8 cellular contexts compared by ENCODE assay signal in the genomic region with DNA sequence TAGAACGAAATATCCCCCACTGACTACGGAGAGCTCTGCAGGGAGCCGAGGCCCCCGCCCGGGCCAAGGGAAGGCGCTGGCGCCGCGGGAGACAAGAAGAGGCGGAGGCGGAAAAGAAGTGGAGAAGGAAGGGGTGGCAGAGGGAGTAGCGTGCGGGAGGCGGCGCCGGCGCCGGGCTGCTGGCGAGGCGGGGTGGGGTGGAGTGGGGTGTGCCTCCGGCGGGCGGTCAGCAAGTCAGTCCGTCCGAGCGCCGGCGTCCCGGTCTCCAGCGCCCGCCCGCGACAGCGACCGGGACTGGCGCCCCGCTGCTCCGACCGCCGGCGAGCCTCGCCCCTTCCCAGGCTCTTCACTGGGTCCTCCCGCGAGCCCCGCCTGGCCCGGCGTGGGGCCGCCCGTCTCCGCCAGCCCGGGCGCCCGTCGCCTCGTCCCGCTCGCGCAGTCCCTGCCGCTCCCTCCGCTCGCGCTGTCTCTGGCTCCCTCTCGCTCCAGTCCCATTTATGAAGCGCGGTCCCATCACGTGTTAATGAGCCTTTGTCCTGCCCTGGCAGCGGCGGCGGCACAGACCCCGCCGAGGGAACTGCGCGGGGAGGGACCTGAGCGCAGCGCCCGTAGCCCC. TPM values are rescaled to one million over a fixed set of nuclear protein-coding genes. Genes with fewer than 3 reads are reported as not detected.
A peak's percentile ranks its signal among the peaks of the same experiment; 100 is the strongest.
DNase-seq lines count a peak whose midpoint lies in the region; ATAC-seq, FAIRE-seq and TF ChIP-seq lines count a peak whose summit lies in the region.

Gene CNR1 (minus strand): TSS at position 471 of the 616 bp plus-strand sequence. CDS start 21,073 bp downstream, outside the sequence.

- H3K9me3 ChIP-seq in BLaER1 treated with 17β-estradiol and CSF1 and Interleukin-3, amounts not matched to agents 10 nM and 100 nM (replicated peaks in 1 of 11), result no peaks in the 10 kb centered on the region
- H3K9me3 ChIP-seq in GM12878 (replicated peaks; ENCODE audit: control insufficient read depth, insufficient read depth, low read length), result no peaks in the 10 kb centered on the region
- H3K9me3 ChIP-seq in keratinocyte (ENCODE audit: control insufficient read depth, low read depth, low read length), result no peaks in the 10 kb centered on the region
- H3K9me3 ChIP-seq in spleen, result no peaks in the 10 kb centered on the region

- H3K4me1 ChIP-seq in BLaER1 treated with 17β-estradiol and CSF1 and Interleukin-3, amounts not matched to agents 10 nM and 100 nM, result peaks cover 0 to 5% (median 0%) of the 10 kb centered on the region in 10 experiments; a peak in 2 of 20 replicates
- H3K4me1 ChIP-seq in GM12878 (ENCODE audit: control insufficient read depth, insufficient read depth, low read length) (no peaks in the 10 kb centered on the region), keratinocyte (ENCODE audit: control insufficient read depth, extremely low read depth, insufficient read depth, low read length) (peaks cover 6% of the 10 kb centered on the region), spleen (peaks cover 0 to 33% (median 25%) of the 10 kb centered on the region in 6 donors)

- intact Hi-C loops in GM12878 (cut with micrococcal nuclease; ENCODE audit: unreplicated experiment), result loop anchor here (1.0 to 10.0 kb wide), 8 partner anchors 23 to 706 kb away; partner anchors contain the start of gene AKIRIN2
- intact Hi-C loops in spleen (cut with DNase I; ENCODE audit: low total_unique reads), result loop anchor here (10.0 kb wide), 1 partner anchor 231 kb away; no protein-coding TSS in a partner anchor

- H3K79me2 ChIP-seq in GM12878 (ENCODE audit: control insufficient read depth, insufficient read depth, low read length), result no peaks in the 10 kb centered on the region; the same call in 1 of the 2 replicates
- H3K79me2 ChIP-seq in keratinocyte (ENCODE audit: control insufficient read depth, insufficient read depth, low read length), result no peaks in the 10 kb centered on the region

- DNase-seq in NCI-H526 treated with DMSO at 0.1 percent for 48 hours (lab: John Stamatoyannopoulos, UW) (peak; percentile 93), GM12878 (ENCODE audit: low read depth, low spot score) (no peak), keratinocyte (ENCODE audit: low read depth, low spot score) (no peak), spleen (peak; percentile 87), GF-D8 (lab: John Stamatoyannopoulos, UW) (no peak)

- H3K27ac ChIP-seq in BLaER1 treated with 17β-estradiol and CSF1 and Interleukin-3, amounts not matched to agents 10 nM and 100 nM, result peak within 1 kb of the TSS in 7 of 11 experiments; percentile 32 to 47 (median 40); a peak in 8 of 22 replicates
- H3K27ac ChIP-seq in GM12878 (ENCODE audit: control insufficient read depth, insufficient read depth) (no peak within 1 kb of the TSS; the same call in 1 of the 2 replicates), keratinocyte (ENCODE audit: control insufficient read depth, insufficient read depth, low read length) (no peak within 1 kb of the TSS), spleen (peak within 1 kb of the TSS in 7 of 8 donors; percentile 10 to 82 (median 67))

- in situ Hi-C loops in GM12878 (cut with MboI), result loop anchor here (5.0 kb wide), 1 partner anchor 234 kb away; no protein-coding TSS in a partner anchor

- POLR2A ChIA-PET in GM12878 (lab: Charles Lee), result interaction anchor here (1.0 to 1.6 kb wide), 3 partner anchors 9 to 24 kb away, joined by 4 to 7 read pairs (median 7); no protein-coding TSS in a partner anchor

- no peaks in the 10 kb centered on the region for H3K36me3 ChIP-seq in BLaER1 treated with 17β-estradiol and CSF1 and Interleukin-3, amounts not matched to agents 10 nM and 100 nM
- H3K36me3 ChIP-seq in GM12878 (ENCODE audit: control insufficient read depth in 2 of 2, insufficient read depth in 2 of 2, low read length in 1 of 2) (no peaks in the 10 kb centered on the region), keratinocyte (ENCODE audit: control insufficient read depth in 2 of 2, extremely low read depth in 1 of 2, insufficient read depth in 2 of 2, low read length in 2 of 2) (no peaks in the 10 kb centered on the region), spleen (no peaks in the 10 kb centered on the region)

- H3K9ac ChIP-seq in BLaER1 treated with 17β-estradiol and CSF1 and Interleukin-3, amounts not matched to agents 10 nM and 100 nM, result peak within 1 kb of the TSS; percentile 51 to 77 (median 62); a peak in 21 of 22 replicates
- H3K9ac ChIP-seq in GM12878 (ENCODE audit: control insufficient read depth, insufficient read depth, low read length) (peak within 1 kb of the TSS; percentile 65), keratinocyte (ENCODE audit: control insufficient read depth, extremely low read depth, insufficient read depth, low read length) (no peak within 1 kb of the TSS)

- peak within 1 kb of the TSS; percentile 80 to 94 (median 87) for H3K4me2 ChIP-seq in BLaER1 treated with 17β-estradiol and CSF1 and Interleukin-3, amounts not matched to agents 10 nM and 100 nM
- H3K4me2 ChIP-seq in GM12878 (ENCODE audit: control insufficient read depth, insufficient read depth) (peak within 1 kb of the TSS; percentile 95), keratinocyte (ENCODE audit: control insufficient read depth, extremely low read depth, insufficient read depth, low read depth, low read length) (peak within 1 kb of the TSS; percentile 67)

- no peak for FAIRE-seq in GM12878 (lab: Jason Lieb, UNC)
- FAIRE-seq in keratinocyte (lab: Jason Lieb, UNC), result no peak

- no TSS peak for BruUV-seq in GM12878 (replicated peaks; lab: Mats Ljungman, UMichigan)

- ATAC-seq in GM18870 (IDR thresholded peaks at IDR 0.05; ENCODE audit: unreplicated experiment) (peak; percentile 35), HG03095 (IDR thresholded peaks at IDR 0.05; ENCODE audit: unreplicated experiment) (peak; percentile 52), GM12878 (peak; percentile 76)

- peaks cover 33 to 62% (median 55%) of the 10 kb centered on the region in 11 experiments for H3K27me3 ChIP-seq in BLaER1 treated with 17β-estradiol and CSF1 and Interleukin-3, amounts not matched to agents 10 nM and 100 nM
- H3K27me3 ChIP-seq in GM12878 (replicated peaks in 1 of 2; ENCODE audit: control insufficient read depth in 2 of 2, insufficient read depth in 2 of 2, low read length in 1 of 2) (0 out of 4 replicates have a peak, but pooled peaks cover 0 to 6% of the 10 kb centered on the region in 2 experiments), keratinocyte (ENCODE audit: control insufficient read depth, extremely low read depth, insufficient read depth, low read length) (peaks cover 51% of the 10 kb centered on the region), spleen (replicated peaks in 1 of 7) (peaks cover 0 to 88% (median 52%) of the 10 kb centered on the region in 7 donors)

- no peaks in the 10 kb centered on the region for H4K20me1 ChIP-seq in BLaER1 treated with 17β-estradiol and CSF1 and Interleukin-3, amounts not matched to agents 10 nM and 100 nM
- no peaks in the 10 kb centered on the region for H4K20me1 ChIP-seq in GM12878 (ENCODE audit: control insufficient read depth, insufficient read depth)
- peaks cover 3% of the 10 kb centered on the region for H4K20me1 ChIP-seq in keratinocyte (ENCODE audit: control insufficient read depth, extremely low read depth, insufficient read depth, low read length)

- peak; percentile 77 for TF ChIP-seq POLR2A in GM12878 (IDR thresholded peaks at IDR 0.05; ENCODE audit: low read depth, low read length)
- no peak for TF ChIP-seq POLR2A in spleen (IDR thresholded peaks at IDR 0.05)

- dilution Hi-C loops in keratinocyte (cut with MboI; ENCODE audit: extremely low pct_ligation_motif_present, low sequenced_read_pairs), result no loop called here

- TF ChIP-seq CTCF in GM12878 (IDR thresholded peaks at IDR 0.05 in 2 of 3, conservative IDR thresholded peaks at IDR 0.05 in 1 of 3; ENCODE audit: control insufficient read depth in 2 of 3, extremely low read depth in 1 of 3, insufficient read depth in 1 of 3, low read depth in 3 of 3, low read length in 3 of 3) (peak; percentile 24 to 47 (median 33); a peak in 4 of 6 replicates), keratinocyte (optimal IDR thresholded peaks at IDR 0.05 in 1 of 3, IDR thresholded peaks at IDR 0.05 in 1 of 3, conservative IDR thresholded peaks at IDR 0.05 in 1 of 3; ENCODE audit: extremely low read depth in 1 of 3, insufficient read depth in 2 of 3, low read length in 3 of 3) (no peak), spleen (IDR thresholded peaks at IDR 0.05 in 8 of 11, conservative IDR thresholded peaks at IDR 0.05 in 3 of 11) (peak in 1 of 11 experiments; percentile 28)

- H2AFZ ChIP-seq in GM12878 (ENCODE audit: control insufficient read depth, low read depth, low read length) (peak within 1 kb of the TSS; percentile 87), keratinocyte (ENCODE audit: control insufficient read depth, low read length) (peak within 1 kb of the TSS; percentile 6)

- no peaks in the 10 kb centered on the region for H3K9me1 ChIP-seq in keratinocyte (ENCODE audit: control insufficient read depth, extremely low read depth, insufficient read depth, low read length)

- peak within 1 kb of the TSS; percentile 57 to 74 (median 66) for H3K4me3 ChIP-seq in BLaER1 treated with 17β-estradiol and CSF1 and Interleukin-3, amounts not matched to agents 10 nM and 100 nM
- H3K4me3 ChIP-seq in GM12878 (peak within 1 kb of the TSS; percentile 94), keratinocyte (ENCODE audit: control insufficient read depth in 2 of 3, extremely low read depth in 1 of 3, insufficient read depth in 2 of 3, low read depth in 1 of 3, low read length in 3 of 3) (peak within 1 kb of the TSS; percentile 13 to 49 (median 26)), spleen (peak within 1 kb of the TSS; percentile 38 to 79 (median 58))

- no peak for TF ChIP-seq EP300 in GM12878 (IDR thresholded peaks at IDR 0.05; ENCODE audit: borderline replicate concordance in 1 of 2, control insufficient read depth in 1 of 2, low read depth in 2 of 2, low read length in 2 of 2)

- SMC1A ChIA-PET in GM12878 (lab: Charles Lee; ENCODE audit: uncharacterized antibody, unreplicated experiment), result interaction anchor here (0.7 to 3.9 kb wide), 35 partner anchors 8 to 773 kb away, joined by 3 to 34 read pairs (median 4); no protein-coding TSS in a partner anchor

- CTCF ChIA-PET in GM12878 (lab: Yijun Ruan, JAX), result interaction anchor here (0.6 to 3.8 kb wide), 18 partner anchors 9 to 776 kb away, joined by 3 to 50 read pairs (median 4); no protein-coding TSS in a partner anchor

- no peak; the same call in 1 of the 2 replicates for TF ChIP-seq RAD21 in GM12878 (IDR thresholded peaks at IDR 0.05; ENCODE audit: insufficient read depth, low read depth, low read length)

- WGBS in GM12878 (ENCODE audit: insufficient coverage, insufficient replicate concordance, low lambda C conversion rate, missing lambda C conversion rate), result 1% methylated on average over 40 of the region's 76 CpGs
- WGBS in spleen, 5 donors, result 0 to 1% (median 1%) methylated on average over 35 to 76 of the region's 76 CpGs

- RAD21 ChIA-PET in GM12878 (lab: Charles Lee; ENCODE audit: unreplicated experiment), result interaction anchor here (0.6 to 3.9 kb wide), 31 partner anchors 9 to 773 kb away, joined by 3 to 39 read pairs (median 4); partner anchors contain the start of gene AKIRIN2

RNA-seq across cellular contexts. Expression of gene CNR1, which starts in this region (rescaled TPM):
- 26.8 and 29.4 TPM in 2 replicates for total RNA-seq in GM12878 (2013; cell fraction: nucleolus; rRNA removed)
- 11.1 and 13.6 TPM in 2 replicates for total RNA-seq in GM12878 (2014; rRNA removed)
- total RNA-seq in GM12878 (2014; rRNA removed; fragmentation: Illumina TruSeq; extraction: Trizol), result 10.1 and 10.9 TPM in 2 replicates
- 15.4 TPM in 2 replicates for total RNA-seq in GM12878 (2021)
- 2.0 TPM for polyA plus RNA-seq in GM12878 (2011; ENCODE audit: low read depth)
- polyA plus RNA-seq in GM12878 (2011; rRNA removed), result 3.6 TPM in 2 replicates
- polyA plus RNA-seq in GM12878 (2011; cell fraction: cytosol; rRNA removed), result 6.0 and 6.2 TPM in 2 replicates
- polyA plus RNA-seq in GM12878 (2011; cell fraction: nucleus; rRNA removed), result 17.5 and 20.6 TPM in 2 replicates
- polyA plus RNA-seq in GM12878 (2012), result 1.7 and 2.5 TPM in 2 replicates
- polyA plus RNA-seq in GM12878 (2014; fragmentation: Illumina TruSeq; extraction: Trizol), result 12.2 and 12.9 TPM in 2 replicates
- 1 to 10 TPM; 2.2 to 3.1 TPM for polyA plus RNA-seq in GM12878 (2014; fragmentation: Nextera tagmentation; extraction: Ambion mirVana)
- 9.5 and 11.1 TPM in 2 replicates for polyA plus RNA-seq in GM12878 (2014; rRNA removed)
- 1 to 10 TPM; 5.9 to 6.8 TPM for polyA plus RNA-seq in GM12878 (2016; fragmentation: Nextera tagmentation; extraction: Ambion mirVana)
- polyA minus RNA-seq in GM12878 (2011; rRNA and poly(A)+ RNA removed), result 14.4 and 16.5 TPM in 2 replicates
- polyA minus RNA-seq in GM12878 (2011; cell fraction: cytosol; rRNA and poly(A)+ RNA removed), result 1.9 and 6.0 TPM in 2 replicates
- 5.1 and 10.3 TPM in 2 replicates for polyA minus RNA-seq in GM12878 (2011; cell fraction: nucleus; rRNA and poly(A)+ RNA removed)
- not detected in 3 replicates for polyA plus RNA-seq in keratinocyte
- not detected for polyA plus RNA-seq in keratinocyte (2011; ENCODE audit: low read depth)
- polyA plus RNA-seq in keratinocyte (2011; cell fraction: cytosol; rRNA removed), result not detected in 2 replicates
- polyA plus RNA-seq in keratinocyte (2011; cell fraction: nucleus; rRNA removed), result not detected in 2 replicates
- polyA plus RNA-seq in keratinocyte (2012; ENCODE audit: low replicate concordance), result 0.04 TPM in 1 of 2 replicates, not detected in the other
- not detected in 3 replicates for polyA minus RNA-seq in keratinocyte
- not detected for polyA minus RNA-seq in keratinocyte (2011; cell fraction: cytosol; rRNA and poly(A)+ RNA removed)
- polyA minus RNA-seq in keratinocyte (2011; cell fraction: nucleus; rRNA and poly(A)+ RNA removed), result not detected in 2 replicates
- 1 to 10 TPM; 1.7 to 5.2 (median 2.6) TPM for total RNA-seq in spleen
- polyA plus RNA-seq in spleen, result 1 to 10 TPM; 2.5 to 5.7 (median 5.1) TPM

Comparison
In these comparisons a context has a peak if more than half of its experiments do, and no peak if none do; other contexts are left out.
1. H3K27ac ChIP-seq: peak in BLaER1 treated with 17β-estradiol and CSF1 and Interleukin-3, amounts not matched to agents 10 nM and 100 nM (7 of 11) and spleen (7 of 8); none in GM12878 (single experiment) and keratinocyte (single experiment).
2. H3K4me3 ChIP-seq: peak in every context shown above with its lines; median percentile 94 in GM12878; 66 in BLaER1 treated with 17β-estradiol and CSF1 and Interleukin-3, amounts not matched to agents 10 nM and 100 nM; 58 in spleen; 26 in keratinocyte.
3. DNase-seq: peak in NCI-H526 treated with DMSO at 0.1 percent for 48 hours (single experiment) and spleen (single experiment); none in GM12878 (single experiment), keratinocyte (single experiment) and GF-D8 (single experiment).
4. CTCF ChIP-seq: peak in GM12878 (3 of 3); none in keratinocyte (0 of 3).
5. Peak in every context shown above with its lines, with median percentiles within 50 percentile points of each other: H3K4me2 ChIP-seq and ATAC-seq.